Comparison of ENCODE assay signal across 8 cellular contexts in the genomic region with DNA sequence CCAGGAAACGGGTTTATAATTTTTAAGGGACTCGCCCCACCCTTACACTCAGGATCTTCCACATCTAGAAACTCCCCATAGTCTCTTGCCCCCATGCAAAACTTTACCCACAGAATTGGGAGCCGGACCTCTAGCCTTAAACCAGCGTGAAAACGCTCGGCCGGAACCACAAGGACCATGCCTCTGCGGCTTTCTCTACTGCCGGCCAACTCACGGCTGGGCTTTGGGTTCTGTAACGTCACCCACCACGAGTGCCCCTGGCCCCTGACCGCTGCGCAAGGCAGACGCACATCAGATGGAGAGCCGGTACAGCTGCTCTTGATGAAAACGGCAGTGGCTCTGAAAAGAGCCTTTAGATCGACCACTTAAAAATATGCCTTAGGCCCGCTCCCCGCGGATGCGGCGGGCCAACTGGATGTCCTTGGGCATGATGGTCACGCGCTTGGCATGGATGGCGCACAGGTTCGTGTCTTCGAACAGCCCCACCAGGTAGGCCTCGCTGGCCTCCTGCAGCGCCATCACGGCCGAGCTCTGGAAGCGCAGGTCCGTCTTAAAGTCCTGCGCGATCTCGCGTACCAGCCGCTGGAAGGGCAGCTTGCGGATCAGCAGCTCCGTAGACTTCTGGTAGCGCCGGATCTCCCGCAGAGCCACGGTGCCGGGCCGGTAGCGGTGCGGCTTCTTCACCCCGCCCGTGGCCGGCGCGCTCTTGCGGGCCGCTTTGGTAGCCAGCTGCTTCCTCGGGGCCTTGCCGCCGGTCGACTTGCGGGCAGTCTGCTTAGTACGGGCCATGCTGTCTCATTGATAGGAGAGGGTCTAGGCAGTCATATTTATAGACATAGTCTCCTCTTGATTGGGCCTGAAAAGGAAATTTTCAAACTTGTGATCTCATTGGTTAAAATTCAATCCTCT. TPM values are rescaled to one million over a fixed set of nuclear protein-coding genes. Genes with fewer than 3 reads are reported as not detected.
DNase-seq lines count a peak whose midpoint lies in the region; ATAC-seq and TF ChIP-seq lines count a peak whose summit lies in the region.
"Not testable (repeated sequence)": the region's sequence is repeated elsewhere in the genome, so short reads cannot be mapped to it uniquely, and the experiment has no call there.

No MANE protein-coding gene starts in this region.

- peak; percentile 15; the same call in 1 of the 2 replicates for TF ChIP-seq CTCF in 22Rv1 (IDR thresholded peaks at IDR 0.05)

- H3K27ac ChIP-seq in 22Rv1 = peak overlapping the region; percentile 97

- ATAC-seq in GM18907 (IDR thresholded peaks at IDR 0.05; ENCODE audit: unreplicated experiment) (peak; percentile 35), HG03521 (IDR thresholded peaks at IDR 0.05; ENCODE audit: unreplicated experiment) (peak; percentile 35), sciatic nerve (peak; percentile 85)
- ATAC-seq in activated CD4-positive, CD25-positive, alpha-beta regulatory T cell treated with anti-CD3 and anti-CD28 coated beads, Interleukin-2, amount 50 U/mL, for 24 hours = peak; percentile 44 to 48

- intact Hi-C loops in sciatic nerve (cut with DNase I) = not testable (repeated sequence)

- DNase-seq in NCI-H526 treated with DMSO at 0.1 percent for 48 hours (lab: John Stamatoyannopoulos, UW) (peak; percentile 97), inferior parietal cortex (ENCODE audit: extremely low spot score) (peak; percentile 46), sciatic nerve (ENCODE audit: low spot score) (peak; percentile 82)
- DNase-seq in central memory CD4-positive, alpha-beta T cell = peak; percentile 80

RNA-seq across cellular contexts. Expression of a gene that starts 30.7 kb away (rescaled TPM):
- total RNA-seq in sciatic nerve = 36.5 TPM

Comparison
In these comparisons a context has a peak if more than half of its experiments do, and no peak if none do; other contexts are left out.
1. Peak in every context shown above with its lines: DNase-seq, ATAC-seq and H3K27ac ChIP-seq.
2. ATAC-seq: peak in every context shown above with its lines; median percentile 85 in sciatic nerve; 46 in activated CD4-positive, CD25-positive, alpha-beta regulatory T cell treated with anti-CD3 and anti-CD28 coated beads, Interleukin-2, amount 50 U/mL, for 24 hours; 35 in GM18907; 35 in HG03521.
3. DNase-seq: peak in every context shown above with its lines; median percentile 97 in NCI-H526 treated with DMSO at 0.1 percent for 48 hours; 82 in sciatic nerve; 80 in central memory CD4-positive, alpha-beta T cell; 46 in inferior parietal cortex.